In the genomic region with DNA sequence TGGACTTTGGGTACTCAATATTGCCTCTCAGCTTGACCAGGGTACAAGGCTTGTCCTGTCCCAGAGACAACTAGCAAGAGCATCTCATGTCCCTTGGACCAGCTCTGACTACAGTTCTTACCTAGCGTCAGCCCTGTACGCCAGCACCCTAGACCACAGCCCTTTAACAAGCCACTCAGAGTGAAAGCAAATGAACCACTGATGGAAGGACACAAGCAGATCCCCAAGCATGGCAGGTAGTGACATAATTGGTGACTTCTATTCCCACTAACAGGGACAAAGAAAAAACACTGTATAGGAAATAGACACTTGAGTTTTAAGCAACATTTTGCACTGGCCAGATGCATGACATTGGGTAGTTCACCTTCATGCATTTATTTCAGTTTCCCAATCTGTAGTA, we compare ENCODE assay signal across 13 cellular contexts. TPM values are rescaled to one million over a fixed set of nuclear protein-coding genes. Genes with fewer than 3 reads are reported as not detected.
DNase-seq lines count a peak whose midpoint lies in the region; ATAC-seq and TF ChIP-seq lines count a peak whose summit lies in the region.
"Had no signal": no experiment of that assay in that cellular context is flagged by ENCODE, and none has a peak within 500 bp of the region (broad histone marks: within the 10 kb centered on the region; RNA-seq: fewer than 3 reads in every experiment).

No MANE protein-coding gene starts in this region.

- H3K4me1 ChIP-seq in Caco-2: peaks cover 15% of the 10 kb centered on the region
- H3K4me1 ChIP-seq: right atrium auricular region had no signal

- no peaks in the 10 kb centered on the region for H3K36me3 Mint-ChIP-seq in Caco-2 (ENCODE audit: insufficient read depth, unreplicated experiment)

- intact Hi-C loops in Caco-2 (cut with micrococcal nuclease; ENCODE audit: unreplicated experiment): no loop called here

- no peaks in the 10 kb centered on the region for H3K9me3 Mint-ChIP-seq in Caco-2 (ENCODE audit: unreplicated experiment)
- H3K9me3 Mint-ChIP-seq: activated T-cell treated with anti-CD3 and anti-CD28 coated beads, Interleukin-2, amount 50 U/mL, for 24 hours had no signal

- H3K4me3 ChIP-seq in Caco-2 (ENCODE audit: low read depth, low read length): no peak overlapping the region
- H3K4me3 ChIP-seq: right atrium auricular region had no signal

- no peak for DNase-seq in NAMALWA (ENCODE audit: low spot score)
- DNase-seq in germinal center (ENCODE audit: low spot score): no peak
- no peak for DNase-seq in Caco-2
- DNase-seq: activated T-cell treated with anti-CD3 and anti-CD28 coated beads, Interleukin-2, amount 50 U/mL, for 24 hours; dermis blood vessel endothelial cell; KBM-7; NCI-H146 had no signal

- no peaks in the 10 kb centered on the region for H3K36me3 ChIP-seq in Caco-2 (ENCODE audit: control insufficient read depth, insufficient read depth, low read length)
- H3K36me3 ChIP-seq: right atrium auricular region had no signal

- H3K9me3 ChIP-seq in Caco-2: no peaks in the 10 kb centered on the region
- H3K9me3 ChIP-seq: right atrium auricular region had no signal

- POLR2A ChIA-PET in Caco-2 (lab: Charles Lee): no interaction called here

- no peaks in the 10 kb centered on the region for H3K27me3 Mint-ChIP-seq in Caco-2 (ENCODE audit: insufficient read depth, unreplicated experiment)
- H3K27me3 Mint-ChIP-seq: activated T-cell treated with anti-CD3 and anti-CD28 coated beads, Interleukin-2, amount 50 U/mL, for 24 hours had no signal

- no peak overlapping the region for H3K4me3 Mint-ChIP-seq in Caco-2 (ENCODE audit: unreplicated experiment)
- H3K4me3 Mint-ChIP-seq: activated T-cell treated with anti-CD3 and anti-CD28 coated beads, Interleukin-2, amount 50 U/mL, for 24 hours had no signal

- H3K27me3 ChIP-seq in Caco-2 (replicated peaks; ENCODE audit: control insufficient read depth, insufficient read depth, low read length): no peaks in the 10 kb centered on the region
- H3K27me3 ChIP-seq: right atrium auricular region had no signal

- no peak for TF ChIP-seq CTCF in Caco-2 (IDR thresholded peaks at IDR 0.05; ENCODE audit: insufficient read depth in 1 of 2, low read depth in 1 of 2, low read length in 1 of 2, severe bottlenecking in 1 of 2, unreplicated experiment in 1 of 2)

- no peak overlapping the region for H3K27ac Mint-ChIP-seq in Caco-2 (ENCODE audit: unreplicated experiment)
- H3K27ac Mint-ChIP-seq: activated T-cell treated with anti-CD3 and anti-CD28 coated beads, Interleukin-2, amount 50 U/mL, for 24 hours had no signal

- ATAC-seq in GM18520 (IDR thresholded peaks at IDR 0.05; ENCODE audit: unreplicated experiment) (peak; percentile 68), GM19467 (IDR thresholded peaks at IDR 0.05; ENCODE audit: unreplicated experiment) (peak; percentile 67), HG02884 (IDR thresholded peaks at IDR 0.05; ENCODE audit: unreplicated experiment) (peak; percentile 75), HG03558 (IDR thresholded peaks at IDR 0.05; ENCODE audit: extremely low read depth, unreplicated experiment) (peak; percentile 71), GM21737 (IDR thresholded peaks at IDR 0.05; ENCODE audit: unreplicated experiment) (no peak)

- CTCF ChIA-PET in Caco-2 (lab: Charles Lee): no interaction called here

- no TSS peak for BruUV-seq in Caco-2 (replicated peaks; lab: Mats Ljungman, UMichigan)

- H3K4me1 Mint-ChIP-seq in Caco-2 (ENCODE audit: low read depth, unreplicated experiment): peaks cover 8% of the 10 kb centered on the region

RNA-seq across cellular contexts. Expression of gene LRCH1, which starts 8.8 kb away (rescaled TPM):
- total RNA-seq in Caco-2 (2022): 27.0 and 30.7 TPM in 2 replicates
